Comparison of ENCODE assay signal across 13 cellular contexts in the genomic region with DNA sequence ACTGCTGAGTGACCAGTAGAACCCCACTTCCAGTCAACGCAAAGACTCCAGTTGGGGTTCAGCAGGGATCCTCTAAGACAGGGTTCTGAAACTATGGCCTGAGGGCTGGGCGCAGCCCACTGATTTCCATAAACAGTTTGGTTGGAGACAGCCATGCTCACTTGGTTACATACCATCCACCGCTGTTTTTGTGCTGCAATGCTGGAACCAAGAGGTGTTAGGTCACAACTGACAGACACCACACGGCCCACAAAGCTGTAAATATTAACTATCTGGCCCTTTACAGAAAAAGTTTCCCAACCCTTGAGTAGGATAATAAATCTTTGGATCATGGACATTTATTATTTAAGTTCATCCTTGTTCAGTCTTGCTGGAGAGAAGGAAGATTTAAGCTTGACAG. TPM values are rescaled to one million over a fixed set of nuclear protein-coding genes. Genes with fewer than 3 reads are reported as not detected.
DNase-seq lines count a peak whose midpoint lies in the region; ATAC-seq and TF ChIP-seq lines count a peak whose summit lies in the region.
"Had no signal": no experiment of that assay in that cellular context is flagged by ENCODE, and none has a peak within 500 bp of the region (broad histone marks: within the 10 kb centered on the region; RNA-seq: fewer than 3 reads in every experiment).

No MANE protein-coding gene starts in this region.

- H3K4me3 ChIP-seq in thymus (ENCODE audit: low read length) (peak overlapping the region; percentile 18), PC-9 (no peak overlapping the region)

- TF ChIP-seq CTCF in PC-9 (conservative IDR thresholded peaks at IDR 0.05): no peak

- H3K27me3 ChIP-seq in thymus (ENCODE audit: control insufficient read depth, insufficient read depth): no peaks in the 10 kb centered on the region
- H3K27me3 ChIP-seq in PC-9 (ENCODE audit: insufficient read depth, low read depth): no peaks in the 10 kb centered on the region
- H3K27me3 ChIP-seq: BE2C had no signal

- H3F3A ChIP-seq in PC-9 (ENCODE audit: insufficient read depth, low read depth): no peaks in the 10 kb centered on the region

- no peaks in the 10 kb centered on the region for H4K20me1 ChIP-seq in PC-9 (ENCODE audit: insufficient read depth)

- H3K9me3 ChIP-seq in thymus (ENCODE audit: control insufficient read depth) (no peaks in the 10 kb centered on the region), PC-9 (ENCODE audit: insufficient read depth, low read depth) (no peaks in the 10 kb centered on the region)
- H3K9me3 ChIP-seq: BE2C had no signal

- CTCF ChIA-PET in PC-9 (lab: Charles Lee): no interaction called here

- peak; percentile 26 for ATAC-seq in activated naive CD8-positive, alpha-beta T cell treated with anti-CD3 and anti-CD28 coated beads, Interleukin-2, amount 10 ng/mL, durations not matched to agents 7 days and 5 days (ENCODE audit: low read depth)
- no peak for ATAC-seq in activated naive CD8-positive, alpha-beta T cell treated with anti-CD3 and anti-CD28 coated beads, Interleukin-2, amount 50 U/mL, for 24 hours
- ATAC-seq in HG02840 (IDR thresholded peaks at IDR 0.05; ENCODE audit: low FRiP score, unreplicated experiment): peak; percentile 26
- peak; percentile 34 for ATAC-seq in activated T-helper 17 cell treated with anti-CD3 and anti-CD28 coated beads, Interleukin-2, amount 50 U/mL, for 72 hours (replicated peaks)

- 94% methylated on average over 4 of the region's 4 CpGs for WGBS in thymus

- H2AFZ ChIP-seq in PC-9: no peak overlapping the region

- no TSS peak for BruUV-seq in PC-9 (replicated peaks; lab: Mats Ljungman, UMichigan)

- peaks cover 25% of the 10 kb centered on the region for H3K4me1 Mint-ChIP-seq in activated naive CD8-positive, alpha-beta T cell treated with anti-CD3 and anti-CD28 coated beads, Interleukin-2, amount 10 ng/mL, durations not matched to agents 7 days and 5 days
- peaks cover 9% of the 10 kb centered on the region for H3K4me1 Mint-ChIP-seq in activated naive CD8-positive, alpha-beta T cell treated with anti-CD3 and anti-CD28 coated beads, Interleukin-2, amount 50 U/mL, for 24 hours
- peaks cover 29% of the 10 kb centered on the region for H3K4me1 Mint-ChIP-seq in activated T-helper 17 cell treated with anti-CD3 and anti-CD28 coated beads, Interleukin-2, amount 50 U/mL, for 72 hours

- intact Hi-C loops in PC-9 (cut with micrococcal nuclease; ENCODE audit: unreplicated experiment): no loop called here

- H3K4me2 ChIP-seq in PC-9: no peak overlapping the region

- H3K36me3 Mint-ChIP-seq in activated naive CD8-positive, alpha-beta T cell treated with anti-CD3 and anti-CD28 coated beads, Interleukin-2, amount 10 ng/mL, durations not matched to agents 7 days and 5 days: peaks cover 12% of the 10 kb centered on the region
- H3K36me3 Mint-ChIP-seq in activated naive CD8-positive, alpha-beta T cell treated with anti-CD3 and anti-CD28 coated beads, Interleukin-2, amount 50 U/mL, for 24 hours (ENCODE audit: low read depth): peaks cover 9% of the 10 kb centered on the region
- H3K36me3 Mint-ChIP-seq in activated T-helper 17 cell treated with anti-CD3 and anti-CD28 coated beads, Interleukin-2, amount 50 U/mL, for 72 hours (ENCODE audit: low read depth): peaks cover 31% of the 10 kb centered on the region

- H3K4me3 Mint-ChIP-seq in activated naive CD8-positive, alpha-beta T cell treated with anti-CD3 and anti-CD28 coated beads, Interleukin-2, amount 10 ng/mL, durations not matched to agents 7 days and 5 days: no peak overlapping the region
- H3K4me3 Mint-ChIP-seq in activated naive CD8-positive, alpha-beta T cell treated with anti-CD3 and anti-CD28 coated beads, Interleukin-2, amount 50 U/mL, for 24 hours: no peak overlapping the region
- no peak overlapping the region for H3K4me3 Mint-ChIP-seq in activated T-helper 17 cell treated with anti-CD3 and anti-CD28 coated beads, Interleukin-2, amount 50 U/mL, for 72 hours
- H3K4me3 Mint-ChIP-seq: nephron had no signal

- H3K27ac Mint-ChIP-seq in activated naive CD8-positive, alpha-beta T cell treated with anti-CD3 and anti-CD28 coated beads, Interleukin-2, amount 10 ng/mL, durations not matched to agents 7 days and 5 days: no peak overlapping the region
- H3K27ac Mint-ChIP-seq in activated naive CD8-positive, alpha-beta T cell treated with anti-CD3 and anti-CD28 coated beads, Interleukin-2, amount 50 U/mL, for 24 hours: no peak overlapping the region
- H3K27ac Mint-ChIP-seq in activated T-helper 17 cell treated with anti-CD3 and anti-CD28 coated beads, Interleukin-2, amount 50 U/mL, for 72 hours: no peak overlapping the region

- no peaks in the 10 kb centered on the region for H3K4me1 ChIP-seq in thymus (ENCODE audit: control insufficient read depth, insufficient read depth, low read length)
- no peaks in the 10 kb centered on the region for H3K4me1 ChIP-seq in PC-9 (replicated peaks; ENCODE audit: insufficient read depth)
- H3K4me1 ChIP-seq: BE2C had no signal

- no peaks in the 10 kb centered on the region for H3K79me2 ChIP-seq in PC-9 (ENCODE audit: low read depth)

- H3K9me3 Mint-ChIP-seq in activated naive CD8-positive, alpha-beta T cell treated with anti-CD3 and anti-CD28 coated beads, Interleukin-2, amount 10 ng/mL, durations not matched to agents 7 days and 5 days: peaks cover 5% of the 10 kb centered on the region
- peaks cover 15% of the 10 kb centered on the region for H3K9me3 Mint-ChIP-seq in activated naive CD8-positive, alpha-beta T cell treated with anti-CD3 and anti-CD28 coated beads, Interleukin-2, amount 50 U/mL, for 24 hours
- no peaks in the 10 kb centered on the region for H3K9me3 Mint-ChIP-seq in activated T-helper 17 cell treated with anti-CD3 and anti-CD28 coated beads, Interleukin-2, amount 50 U/mL, for 72 hours

- H3K27ac ChIP-seq in thymus (ENCODE audit: low read depth): peak overlapping the region; percentile 77
- no peak overlapping the region for H3K27ac ChIP-seq in PC-9

- DNase-seq in activated naive CD8-positive, alpha-beta T cell treated with anti-CD3 and anti-CD28 coated beads, Interleukin-2, amount 10 ng/mL, durations not matched to agents 7 days and 5 days: no peak
- DNase-seq in activated naive CD8-positive, alpha-beta T cell treated with anti-CD3 and anti-CD28 coated beads, Interleukin-2, amount 50 U/mL, for 24 hours: no peak
- no peak for DNase-seq in NCI-H2196 treated with DMSO at 0.1 percent for 48 hours (lab: John Stamatoyannopoulos, UW; ENCODE audit: unreplicated experiment)
- DNase-seq in PC-9: no peak
- no peak for DNase-seq in superior temporal gyrus (ENCODE audit: extremely low spot score)
- DNase-seq: amygdala, BE2C, NCI-H1930 had no signal

- H3K36me3 ChIP-seq in thymus (ENCODE audit: control insufficient read depth, insufficient read depth) (no peaks in the 10 kb centered on the region), PC-9 (ENCODE audit: low read depth) (no peaks in the 10 kb centered on the region)
- H3K36me3 ChIP-seq: BE2C had no signal

- POLR2A ChIA-PET in activated naive CD8-positive, alpha-beta T cell treated with anti-CD3 and anti-CD28 coated beads, Interleukin-2, amount 10 ng/mL, durations not matched to agents 7 days and 5 days (lab: Charles Lee): interaction anchor here (0.6 to 2.0 kb wide), 4 partner anchors 10 to 38 kb away, joined by 3 to 14 read pairs (median 8); no protein-coding TSS in a partner anchor
- POLR2A ChIA-PET in PC-9 (lab: Charles Lee; ENCODE audit: unreplicated experiment): no interaction called here

- H3K27me3 Mint-ChIP-seq in activated naive CD8-positive, alpha-beta T cell treated with anti-CD3 and anti-CD28 coated beads, Interleukin-2, amount 10 ng/mL, durations not matched to agents 7 days and 5 days: no peaks in the 10 kb centered on the region
- H3K27me3 Mint-ChIP-seq in activated naive CD8-positive, alpha-beta T cell treated with anti-CD3 and anti-CD28 coated beads, Interleukin-2, amount 50 U/mL, for 24 hours: no peaks in the 10 kb centered on the region
- H3K27me3 Mint-ChIP-seq in activated T-helper 17 cell treated with anti-CD3 and anti-CD28 coated beads, Interleukin-2, amount 50 U/mL, for 72 hours: no peaks in the 10 kb centered on the region

- no peaks in the 10 kb centered on the region for H3K9me2 ChIP-seq in PC-9 (ENCODE audit: insufficient read depth)

RNA-seq across cellular contexts. Expression of a gene that starts 8.4 kb away (rescaled TPM):
- 10 to 100 TPM; 46.4 to 50.9 TPM for total RNA-seq in activated naive CD8-positive, alpha-beta T cell treated with anti-CD3 and anti-CD28 coated beads, Interleukin-2, amount 10 ng/mL, durations not matched to agents 7 days and 5 days
- total RNA-seq in activated T-helper 17 cell treated with anti-CD3 and anti-CD28 coated beads, Interleukin-2, amount 50 U/mL, for 72 hours: 100 to 1,000 TPM; 136 to 146 TPM
- polyA plus RNA-seq in thymus: 4.1 TPM
- 0.13 TPM in 2 replicates for total RNA-seq in PC-9 (2021)
- total RNA-seq: H1 had no signal
- polyA plus RNA-seq: H1 had no signal

Comparison
In these comparisons a context has a peak if more than half of its experiments do, and no peak if none do; other contexts are left out.
1. RNA of a gene that starts 8.4 kb away (total RNA-seq): 136 to 146 TPM in activated T-helper 17 cell treated with anti-CD3 and anti-CD28 coated beads, Interleukin-2, amount 50 U/mL, for 72 hours and 46.4 to 50.9 TPM in activated naive CD8-positive, alpha-beta T cell treated with anti-CD3 and anti-CD28 coated beads, Interleukin-2, amount 10 ng/mL, durations not matched to agents 7 days and 5 days; 0.13 TPM in PC-9; every median in the first group is over 10 times any median in the second.